8 cellular contexts compared by ENCODE assay signal in the genomic region with DNA sequence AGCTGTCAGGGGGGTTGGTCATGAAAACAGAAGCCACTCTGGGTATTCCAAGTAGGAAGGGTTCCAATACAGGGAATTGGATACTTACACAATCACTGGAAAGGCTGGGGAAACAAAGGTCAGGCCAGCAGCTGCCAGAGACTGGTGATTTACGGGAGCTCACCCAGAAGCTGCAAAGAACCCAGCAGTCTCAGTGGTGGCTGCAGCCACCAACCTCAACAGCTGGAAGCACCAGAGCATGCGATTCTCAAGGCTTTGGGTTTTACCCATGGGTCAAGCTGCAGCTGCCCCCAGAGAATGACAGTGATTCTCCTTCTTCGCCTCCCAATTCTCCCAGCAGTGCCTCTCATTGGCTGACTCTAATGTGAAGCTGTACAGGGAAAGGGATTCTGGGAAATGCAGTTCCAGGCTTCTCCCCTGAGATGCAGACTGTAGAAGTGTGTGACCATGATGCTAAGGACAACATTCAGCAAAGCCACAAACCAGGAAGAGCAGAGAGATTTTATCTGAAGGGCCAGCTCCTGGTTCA.
DNase-seq lines count a peak whose midpoint lies in the region; ATAC-seq and TF ChIP-seq lines count a peak whose summit lies in the region.

No MANE protein-coding gene starts in this region.

- ATAC-seq in GM18861 (IDR thresholded peaks at IDR 0.05; ENCODE audit: unreplicated experiment) (peak; percentile 98), HG03571 (IDR thresholded peaks at IDR 0.05; ENCODE audit: unreplicated experiment) (peak; percentile 95), right lobe of liver (peak; percentile 70 to 80 (median 76))
- ATAC-seq in natural killer cell treated with Interleukin-12 subunit alpha and Interleukin-12 subunit beta and Interleukin-15 and Interleukin-18, amount 100 ng/mL, for 72 hours = no peak
- no peak for ATAC-seq in stimulated activated naive CD8-positive, alpha-beta T cell treated with anti-CD3 and anti-CD28 coated beads, Interleukin-15, Interleukin-2, amounts not matched to agents 100 U/mL and 50 U/mL, for 24 hours

- intact Hi-C loops in right lobe of liver (cut with DNase I) = loop anchor here in 1 of 2 donors (10.0 kb wide), 1 partner anchor 62 kb away; no protein-coding TSS in a partner anchor
- intact Hi-C loops in activated CD4-positive, alpha-beta T cell treated with anti-CD3 and anti-CD28 coated beads, Interleukin-2, amount 10 ng/mL, durations not matched to agents 24 days and 14 days (cut with micrococcal nuclease) = no loop called here

- H3K9me3 ChIP-seq in GM23248 (ENCODE audit: low read depth) = peaks cover 3% of the 10 kb centered on the region
- no peaks in the 10 kb centered on the region for H3K9me3 ChIP-seq in right lobe of liver

- TF ChIP-seq CTCF in right lobe of liver (IDR thresholded peaks at IDR 0.05) = no peak

- H3K4me2 ChIP-seq in GM23248 (ENCODE audit: unreplicated experiment) = no peak overlapping the region

- no peaks in the 10 kb centered on the region for H3K79me2 ChIP-seq in GM23248 (ENCODE audit: insufficient read depth)

- no peak overlapping the region for H2AFZ ChIP-seq in GM23248

- H3K27ac ChIP-seq in GM23248 (no peak overlapping the region), right lobe of liver (peak overlapping the region; percentile 12 to 96 (median 96))

- H3K4me3 ChIP-seq in GM23248 = no peak overlapping the region
- peak overlapping the region in 2 of 3 donors; percentile 27 to 38 for H3K4me3 ChIP-seq in right lobe of liver

- in situ Hi-C loops in GM23248 (cut with MboI) = no loop called here

- H3K4me3 Mint-ChIP-seq in natural killer cell treated with Interleukin-12 subunit alpha and Interleukin-12 subunit beta and Interleukin-15 and Interleukin-18, amount 100 ng/mL, for 72 hours = no peak overlapping the region
- no peak overlapping the region for H3K4me3 Mint-ChIP-seq in activated CD4-positive, alpha-beta T cell treated with anti-CD3 and anti-CD28 coated beads, Interleukin-2, amount 10 ng/mL, durations not matched to agents 24 days and 14 days

- no peaks in the 10 kb centered on the region for H3K27me3 ChIP-seq in GM23248 (replicated peaks; ENCODE audit: insufficient read depth)
- H3K27me3 ChIP-seq in right lobe of liver = no peaks in the 10 kb centered on the region

- H3K27ac Mint-ChIP-seq in natural killer cell treated with Interleukin-12 subunit alpha and Interleukin-12 subunit beta and Interleukin-15 and Interleukin-18, amount 100 ng/mL, for 72 hours = no peak overlapping the region
- no peak overlapping the region for H3K27ac Mint-ChIP-seq in activated CD4-positive, alpha-beta T cell treated with anti-CD3 and anti-CD28 coated beads, Interleukin-2, amount 10 ng/mL, durations not matched to agents 24 days and 14 days

- peak; percentile 6 for DNase-seq in GM23248
- peak; percentile 48 to 81 (median 61) for DNase-seq in right lobe of liver
- no peak for DNase-seq in iPS-NIHi11 (ENCODE audit: low spot score)
- no peak for DNase-seq in natural killer cell treated with Interleukin-12 subunit alpha and Interleukin-12 subunit beta and Interleukin-15 and Interleukin-18, amount 100 ng/mL, for 72 hours (ENCODE audit: low spot score)
- no peak for DNase-seq in stimulated activated naive CD8-positive, alpha-beta T cell treated with anti-CD3 and anti-CD28 coated beads, Interleukin-15, Interleukin-2, amounts not matched to agents 100 U/mL and 50 U/mL, for 24 hours
- no peak for DNase-seq in activated CD4-positive, alpha-beta T cell treated with anti-CD3 and anti-CD28 coated beads, Interleukin-2, amount 10 ng/mL, durations not matched to agents 24 days and 14 days

- no peaks in the 10 kb centered on the region for H3K9me2 ChIP-seq in GM23248 (ENCODE audit: insufficient read depth)

- H3K36me3 ChIP-seq in GM23248 (ENCODE audit: low read depth) = no peaks in the 10 kb centered on the region
- no peaks in the 10 kb centered on the region for H3K36me3 ChIP-seq in right lobe of liver

- no peak for TF ChIP-seq POLR2A in right lobe of liver (IDR thresholded peaks at IDR 0.05)

- peaks cover 9% of the 10 kb centered on the region for H3K36me3 Mint-ChIP-seq in natural killer cell treated with Interleukin-12 subunit alpha and Interleukin-12 subunit beta and Interleukin-15 and Interleukin-18, amount 100 ng/mL, for 72 hours
- peaks cover 5% of the 10 kb centered on the region for H3K36me3 Mint-ChIP-seq in activated CD4-positive, alpha-beta T cell treated with anti-CD3 and anti-CD28 coated beads, Interleukin-2, amount 10 ng/mL, durations not matched to agents 24 days and 14 days (ENCODE audit: low read depth)

- H3F3A ChIP-seq in GM23248 (ENCODE audit: insufficient read depth) = no peaks in the 10 kb centered on the region

- no peak overlapping the region for H3K9ac ChIP-seq in GM23248

- H3K4me1 ChIP-seq in GM23248 (ENCODE audit: insufficient read depth) (no peaks in the 10 kb centered on the region), right lobe of liver (peaks cover 0 to 36% (median 17%) of the 10 kb centered on the region in 4 donors)

- no peaks in the 10 kb centered on the region for H3K4me1 Mint-ChIP-seq in natural killer cell treated with Interleukin-12 subunit alpha and Interleukin-12 subunit beta and Interleukin-15 and Interleukin-18, amount 100 ng/mL, for 72 hours (ENCODE audit: low read depth in 2 of 2)
- H3K4me1 Mint-ChIP-seq in activated CD4-positive, alpha-beta T cell treated with anti-CD3 and anti-CD28 coated beads, Interleukin-2, amount 10 ng/mL, durations not matched to agents 24 days and 14 days = no peaks in the 10 kb centered on the region

- H3K27me3 Mint-ChIP-seq in natural killer cell treated with Interleukin-12 subunit alpha and Interleukin-12 subunit beta and Interleukin-15 and Interleukin-18, amount 100 ng/mL, for 72 hours = no peaks in the 10 kb centered on the region
- H3K27me3 Mint-ChIP-seq in activated CD4-positive, alpha-beta T cell treated with anti-CD3 and anti-CD28 coated beads, Interleukin-2, amount 10 ng/mL, durations not matched to agents 24 days and 14 days = no peaks in the 10 kb centered on the region

- WGBS in GM23248 (ENCODE audit: low coverage in 1 of 2, low lambda C conversion rate in 2 of 2, missing lambda C conversion rate in 2 of 2), 2 experiments = 62 to 63% methylated on average over 3 of the region's 3 CpGs
- WGBS in right lobe of liver (ENCODE audit: insufficient coverage, low coverage, low lambda C conversion rate, missing lambda C conversion rate) = 18% methylated on average over 3 of the region's 3 CpGs

- no peaks in the 10 kb centered on the region for H4K20me1 ChIP-seq in GM23248 (ENCODE audit: insufficient read depth)

- H3K9me3 Mint-ChIP-seq in natural killer cell treated with Interleukin-12 subunit alpha and Interleukin-12 subunit beta and Interleukin-15 and Interleukin-18, amount 100 ng/mL, for 72 hours = peaks cover 8% of the 10 kb centered on the region
- H3K9me3 Mint-ChIP-seq in activated CD4-positive, alpha-beta T cell treated with anti-CD3 and anti-CD28 coated beads, Interleukin-2, amount 10 ng/mL, durations not matched to agents 24 days and 14 days = peaks cover 11% of the 10 kb centered on the region

Comparison
In these comparisons a context has a peak if more than half of its experiments do, and no peak if none do; other contexts are left out.
1. ATAC-seq: peak in GM18861 (single experiment), HG03571 (single experiment) and right lobe of liver (4 of 4); none in natural killer cell treated with Interleukin-12 subunit alpha and Interleukin-12 subunit beta and Interleukin-15 and Interleukin-18, amount 100 ng/mL, for 72 hours (0 of 2) and stimulated activated naive CD8-positive, alpha-beta T cell treated with anti-CD3 and anti-CD28 coated beads, Interleukin-15, Interleukin-2, amounts not matched to agents 100 U/mL and 50 U/mL, for 24 hours (single experiment).
2. DNase-seq: peak in GM23248 (single experiment) and right lobe of liver (3 of 3); none in iPS-NIHi11 (single experiment), natural killer cell treated with Interleukin-12 subunit alpha and Interleukin-12 subunit beta and Interleukin-15 and Interleukin-18, amount 100 ng/mL, for 72 hours (single experiment), stimulated activated naive CD8-positive, alpha-beta T cell treated with anti-CD3 and anti-CD28 coated beads, Interleukin-15, Interleukin-2, amounts not matched to agents 100 U/mL and 50 U/mL, for 24 hours (single experiment) and activated CD4-positive, alpha-beta T cell treated with anti-CD3 and anti-CD28 coated beads, Interleukin-2, amount 10 ng/mL, durations not matched to agents 24 days and 14 days (single experiment).